ENCODE assay signal across 23 cellular contexts in the genomic region with DNA sequence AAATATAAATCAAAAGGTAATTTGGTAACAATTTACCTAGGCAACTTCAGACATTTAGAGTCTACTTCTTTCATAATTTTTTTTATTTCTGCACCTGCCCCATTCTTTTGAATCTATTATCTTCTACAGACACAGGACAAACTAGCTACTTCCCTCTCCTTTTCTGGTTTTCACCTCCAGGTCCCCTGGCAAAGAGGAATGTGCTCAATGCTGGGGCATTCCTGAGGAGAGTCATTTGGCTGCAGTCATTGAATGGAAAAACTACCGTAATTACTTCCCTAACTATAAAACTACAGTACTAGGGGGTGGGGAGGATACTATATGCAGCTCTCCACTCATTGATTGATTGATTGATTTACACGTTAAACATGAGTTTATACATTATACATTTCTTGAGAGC. TPM values are rescaled to one million over a fixed set of nuclear protein-coding genes. Genes with fewer than 3 reads are reported as not detected.
DNase-seq lines count a peak whose midpoint lies in the region; TF ChIP-seq lines count a peak whose summit lies in the region.
"Had no signal": no experiment of that assay in that cellular context is flagged by ENCODE, and none has a peak within 500 bp of the region (broad histone marks: within the 10 kb centered on the region; RNA-seq: fewer than 3 reads in every experiment).

No MANE protein-coding gene starts in this region.

- peaks cover 100% of the 10 kb centered on the region for H3K4me1 ChIP-seq in Caco-2

- H3K9me3 Mint-ChIP-seq in Caco-2 (ENCODE audit: unreplicated experiment) (no peaks in the 10 kb centered on the region), glutamatergic neuron (ENCODE audit: unreplicated experiment) (no peaks in the 10 kb centered on the region)

- peak overlapping the region; percentile 75 for H3K27ac ChIP-seq in VCaP
- H3K27ac ChIP-seq: 22Rv1, HL-60, PC-9, SJCRH30 had no signal

- H3K36me3 Mint-ChIP-seq in Caco-2 (ENCODE audit: insufficient read depth, unreplicated experiment) = no peaks in the 10 kb centered on the region
- no peaks in the 10 kb centered on the region for H3K36me3 Mint-ChIP-seq in glutamatergic neuron (ENCODE audit: unreplicated experiment)
- H3K36me3 Mint-ChIP-seq: CD8-positive, alpha-beta T cell had no signal

- H3K9me3 ChIP-seq in Caco-2 = no peaks in the 10 kb centered on the region
- H3K9me3 ChIP-seq: SJCRH30 had no signal

- no peak overlapping the region for H3K4me3 ChIP-seq in Caco-2 (ENCODE audit: low read depth, low read length)
- H3K4me3 ChIP-seq: PC-9, SJCRH30 had no signal

- no peak for DNase-seq in Caco-2
- DNase-seq in kidney glomerular epithelial cell (lab: John Stamatoyannopoulos, UW) = peak; percentile 7
- peak; percentile 9 for DNase-seq in renal cortical epithelial cell (ENCODE audit: low read depth)
- no peak for DNase-seq in glutamatergic neuron
- DNase-seq in NCI-H146 treated with DMSO at 0.1 percent for 48 hours (lab: John Stamatoyannopoulos, UW; ENCODE audit: unreplicated experiment) = no peak
- DNase-seq in stimulated activated CD4-positive, alpha-beta T cell treated with anti-CD3 and anti-CD28 coated beads, Interleukin-2, amount 100 ng/mL, for 48 hours = no peak
- DNase-seq: CD8-positive, alpha-beta T cell; DMS 273 treated with DMSO at 0.1 percent for 48 hours; DMS79 treated with DMSO at 0.1 percent for 48 hours; GF-D8; NCI-H1105 treated with DMSO at 0.1 percent for 48 hours; NCI-H146; NCI-H2029; NCI-H446; NCI-H524 treated with DMSO at 0.1 percent for 48 hours; NCI-H774; NK-92 treated with Interleukin-12 subunit alpha and Interleukin-12 subunit beta, amount 100 ng/mL, for 24 hours; PC-9; SJCRH30 had no signal

- no TSS peak for BruUV-seq in Caco-2 (replicated peaks; lab: Mats Ljungman, UMichigan)

- CTCF ChIA-PET in Caco-2 (lab: Charles Lee) = interaction anchor here (0.6 kb wide), 1 partner anchor 157 kb away, joined by 5 read pairs; no protein-coding TSS in a partner anchor

- intact Hi-C loops in Caco-2 (cut with micrococcal nuclease; ENCODE audit: unreplicated experiment) = loop anchor here (5.0 kb wide), 1 partner anchor 439 kb away; no protein-coding TSS in a partner anchor

- no peaks in the 10 kb centered on the region for H3K27me3 ChIP-seq in Caco-2 (replicated peaks; ENCODE audit: control insufficient read depth, insufficient read depth, low read length)
- H3K27me3 ChIP-seq: SJCRH30 had no signal

- H3K4me1 Mint-ChIP-seq in Caco-2 (ENCODE audit: low read depth, unreplicated experiment) (peaks cover 72% of the 10 kb centered on the region), glutamatergic neuron (ENCODE audit: low read depth, unreplicated experiment) (peaks cover 6% of the 10 kb centered on the region)
- H3K4me1 Mint-ChIP-seq: B cell had no signal

- peak overlapping the region; percentile 99 for H3K27ac Mint-ChIP-seq in Caco-2 (ENCODE audit: unreplicated experiment)
- H3K27ac Mint-ChIP-seq in glutamatergic neuron (ENCODE audit: unreplicated experiment) = no peak overlapping the region
- H3K27ac Mint-ChIP-seq: B cell; CD8-positive, alpha-beta T cell had no signal

- no peak for TF ChIP-seq CTCF in Caco-2 (IDR thresholded peaks at IDR 0.05; ENCODE audit: insufficient read depth in 1 of 2, low read depth in 1 of 2, low read length in 1 of 2, severe bottlenecking in 1 of 2, unreplicated experiment in 1 of 2)
- no peak for TF ChIP-seq CTCF in VCaP (conservative IDR thresholded peaks at IDR 0.05)
- TF ChIP-seq CTCF in glutamatergic neuron (IDR thresholded peaks at IDR 0.05; ENCODE audit: partially characterized antibody, unreplicated experiment) = no peak

- H3K27me3 Mint-ChIP-seq in Caco-2 (ENCODE audit: insufficient read depth, unreplicated experiment) = no peaks in the 10 kb centered on the region
- H3K27me3 Mint-ChIP-seq in glutamatergic neuron (ENCODE audit: unreplicated experiment) = peaks cover 2% of the 10 kb centered on the region
- H3K27me3 Mint-ChIP-seq: B cell had no signal

- POLR2A ChIA-PET in Caco-2 (lab: Charles Lee) = interaction anchor here (0.5 to 0.6 kb wide), 2 partner anchors 12 to 150 kb away, joined by 3 read pairs; no protein-coding TSS in a partner anchor

- H3K36me3 ChIP-seq in Caco-2 (ENCODE audit: control insufficient read depth, insufficient read depth, low read length) = no peaks in the 10 kb centered on the region; the same call in 1 of the 2 replicates
- H3K36me3 ChIP-seq: SJCRH30 had no signal

- H3K4me3 Mint-ChIP-seq in Caco-2 (ENCODE audit: unreplicated experiment) = peak overlapping the region; percentile 56
- no peak overlapping the region for H3K4me3 Mint-ChIP-seq in glutamatergic neuron (ENCODE audit: unreplicated experiment)
- H3K4me3 Mint-ChIP-seq: B cell; CD8-positive, alpha-beta T cell had no signal

RNA-seq across cellular contexts. Expression of a gene that starts 11.3 kb away (rescaled TPM):
- total RNA-seq in Caco-2 (2022) = 92.2 and 118 TPM in 2 replicates
- total RNA-seq in renal cortical epithelial cell = 0.35 and 1.2 TPM in 2 replicates
- 36.8 TPM for total RNA-seq in glutamatergic neuron (ENCODE audit: unreplicated experiment)
- total RNA-seq: B cell; CD8-positive, alpha-beta T cell; PC-9 had no signal

Comparison
In these comparisons a context has a peak if more than half of its experiments do, and no peak if none do; other contexts are left out.
1. DNase-seq: peak in kidney glomerular epithelial cell (single experiment) and renal cortical epithelial cell (single experiment); none in Caco-2 (0 of 2), glutamatergic neuron (single experiment), NCI-H146 treated with DMSO at 0.1 percent for 48 hours (single experiment) and stimulated activated CD4-positive, alpha-beta T cell treated with anti-CD3 and anti-CD28 coated beads, Interleukin-2, amount 100 ng/mL, for 48 hours (0 of 2).
2. RNA of a gene that starts 11.3 kb away (total RNA-seq): 92.2 to 118 TPM in Caco-2 and 36.8 TPM in glutamatergic neuron (single experiment); 0.35 to 1.2 TPM in renal cortical epithelial cell; every median in the first group is over 10 times any median in the second.